ENCODE assay signal across 13 cellular contexts in the genomic region with DNA sequence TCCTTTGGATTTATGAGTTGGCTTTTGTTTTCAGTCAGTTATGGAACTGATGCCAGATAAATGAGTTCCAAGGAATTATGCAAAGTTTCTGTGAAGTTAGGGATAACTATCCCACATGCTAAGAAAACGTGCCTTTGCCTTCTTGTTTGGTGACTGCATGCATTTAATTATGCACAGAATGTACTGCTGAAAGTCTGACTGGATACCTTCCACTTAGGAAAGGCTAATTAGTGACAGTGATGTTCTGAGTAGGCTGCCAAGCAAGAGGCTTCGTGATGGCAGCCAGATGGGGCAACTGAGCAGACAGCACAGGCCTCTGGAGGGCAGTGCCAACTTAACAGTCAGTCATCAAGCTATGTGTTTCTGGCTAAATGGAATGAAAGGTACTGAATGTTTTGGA.
DNase-seq lines count a peak whose midpoint lies in the region; ATAC-seq and TF ChIP-seq lines count a peak whose summit lies in the region.
"Had no signal": no experiment of that assay in that cellular context is flagged by ENCODE, and none has a peak within 500 bp of the region (broad histone marks: within the 10 kb centered on the region; RNA-seq: fewer than 3 reads in every experiment).

No MANE protein-coding gene starts in this region.

- H3K9me3 ChIP-seq in CD4-positive, alpha-beta T cell (ENCODE audit: control insufficient read depth, low read length) = no peaks in the 10 kb centered on the region
- H3K9me3 ChIP-seq: HAP-1, transverse colon had no signal

- H3K27ac Mint-ChIP-seq in CD4-positive, alpha-beta T cell = no peak overlapping the region

- no peak overlapping the region for H3K27ac ChIP-seq in CD4-positive, alpha-beta T cell (ENCODE audit: low read depth, low read length)
- H3K27ac ChIP-seq: coronary artery, transverse colon had no signal

- no peak overlapping the region for H3K4me3 ChIP-seq in kidney epithelial cell (ENCODE audit: low read depth, low read length)
- H3K4me3 ChIP-seq: coronary artery, HAP-1, transverse colon had no signal

- CTCF ChIA-PET in CD4-positive, alpha-beta T cell (lab: Charles Lee) = interaction anchor here (1.3 kb wide), 1 partner anchor 17 kb away, joined by 3 read pairs; no protein-coding TSS in a partner anchor

- no peaks in the 10 kb centered on the region for H3K9me3 Mint-ChIP-seq in CD4-positive, alpha-beta T cell

- H3K4me3 Mint-ChIP-seq in CD4-positive, alpha-beta T cell = no peak overlapping the region

- TF ChIP-seq CTCF in kidney epithelial cell (IDR thresholded peaks at IDR 0.05; ENCODE audit: insufficient read depth, low read length, poor library complexity, severe bottlenecking) = peak; percentile 36
- no peak for TF ChIP-seq CTCF in CD4-positive, alpha-beta T cell (IDR thresholded peaks at IDR 0.05)

- H3K27me3 ChIP-seq in kidney epithelial cell (ENCODE audit: control insufficient read depth, insufficient read depth, low read length) = no peaks in the 10 kb centered on the region
- H3K27me3 ChIP-seq in CD4-positive, alpha-beta T cell (ENCODE audit: control insufficient read depth, insufficient read depth, low read length) = no peaks in the 10 kb centered on the region
- H3K27me3 ChIP-seq: transverse colon had no signal

- no peaks in the 10 kb centered on the region for H3K36me3 ChIP-seq in kidney epithelial cell (ENCODE audit: control insufficient read depth, insufficient read depth, low read length)
- H3K36me3 ChIP-seq: HAP-1, transverse colon had no signal

- no peaks in the 10 kb centered on the region for H3K36me3 Mint-ChIP-seq in CD4-positive, alpha-beta T cell (ENCODE audit: low read depth)

- intact Hi-C loops in CD4-positive, alpha-beta T cell (cut with DNase I, micrococcal nuclease) = no loop called here

- H3K4me1 Mint-ChIP-seq in CD4-positive, alpha-beta T cell (ENCODE audit: low read depth) = no peaks in the 10 kb centered on the region

- no peaks in the 10 kb centered on the region for H3K27me3 Mint-ChIP-seq in CD4-positive, alpha-beta T cell

- ATAC-seq in CD4-positive, alpha-beta T cell (ENCODE audit: poor library complexity) = no peak
- ATAC-seq in GM19328 (IDR thresholded peaks at IDR 0.05; ENCODE audit: unreplicated experiment) = no peak

- POLR2A ChIA-PET in CD4-positive, alpha-beta T cell (lab: Charles Lee) = no interaction called here

- DNase-seq in AG20443 (ENCODE audit: low spot score) (peak; percentile 71), HT-29 (ENCODE audit: low spot score) (peak; percentile 61), astrocyte of the hippocampus (ENCODE audit: low read depth, low spot score) (peak; percentile 23), kidney epithelial cell (ENCODE audit: low read depth) (no peak), NCI-H1092 treated with DMSO at 0.1 percent for 48 hours (lab: John Stamatoyannopoulos, UW) (no peak), T1000 (lab: John Stamatoyannopoulos, UW) (no peak)
- no peak for DNase-seq in CD4-positive, alpha-beta T cell
- DNase-seq: NCI-H446 treated with DMSO at 0.1 percent for 48 hours; stimulated activated CD4-positive, alpha-beta T cell treated with anti-CD3 and anti-CD28 coated beads, Interleukin-4, amount 100 ng/mL, for 4 hours; transverse colon had no signal

Comparison
In these comparisons a context has a peak if more than half of its experiments do, and no peak if none do; other contexts are left out.
1. DNase-seq: peak in AG20443 (single experiment), HT-29 (single experiment) and astrocyte of the hippocampus (single experiment); none in kidney epithelial cell (single experiment), CD4-positive, alpha-beta T cell (0 of 10), NCI-H1092 treated with DMSO at 0.1 percent for 48 hours (single experiment) and T1000 (single experiment).